27 cellular contexts compared by ENCODE assay signal in the genomic region with DNA sequence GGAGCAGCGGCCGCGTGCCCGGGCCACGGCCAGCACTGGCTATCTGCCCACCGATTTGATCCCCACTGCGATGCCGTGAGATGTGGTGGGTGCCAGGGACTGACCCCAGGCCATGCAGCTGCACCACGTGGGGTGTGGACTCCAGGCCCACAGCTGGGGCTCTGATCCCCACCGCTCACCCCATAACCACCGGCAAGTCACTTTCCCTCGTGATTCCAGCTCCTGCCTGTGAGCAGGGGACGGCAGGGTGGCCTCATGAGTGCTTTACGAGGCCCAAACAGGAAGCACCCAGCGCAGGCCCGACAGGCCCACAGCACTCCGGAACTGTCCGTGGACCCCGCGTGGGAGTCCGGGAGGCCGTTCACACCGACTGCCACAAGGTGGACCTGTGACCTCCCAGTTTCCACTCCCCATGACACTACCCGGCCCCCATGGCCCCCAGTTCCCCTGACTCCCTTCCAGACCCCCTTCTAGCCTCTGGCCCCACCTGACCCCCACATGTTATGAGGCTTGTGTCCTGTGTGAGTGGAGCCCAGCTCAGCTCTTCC. TPM values are rescaled to one million over a fixed set of nuclear protein-coding genes. Genes with fewer than 3 reads are reported as not detected.
A peak's percentile ranks its signal among the peaks of the same experiment; 100 is the strongest.
DNase-seq lines count a peak whose midpoint lies in the region; ATAC-seq and TF ChIP-seq lines count a peak whose summit lies in the region.
"Had no signal": no experiment of that assay in that cellular context is flagged by ENCODE, and none has a peak within 500 bp of the region (broad histone marks: within the 10 kb centered on the region; RNA-seq: fewer than 3 reads in every experiment).

No MANE protein-coding gene starts in this region.

- peak overlapping the region; percentile 12 for H3K27ac Mint-ChIP-seq in central memory CD8-positive, alpha-beta T cell (ENCODE audit: low read depth)
- H3K27ac Mint-ChIP-seq in neural crest cell (ENCODE audit: unreplicated experiment), result peak overlapping the region; percentile 19
- no peak overlapping the region for H3K27ac Mint-ChIP-seq in type B pancreatic cell
- no peak overlapping the region for H3K27ac Mint-ChIP-seq in endothelial cell (ENCODE audit: unreplicated experiment)
- H3K27ac Mint-ChIP-seq: CD4-positive, CD25-positive, alpha-beta regulatory T cell had no signal

- H3K27me3 Mint-ChIP-seq in central memory CD8-positive, alpha-beta T cell, result no peaks in the 10 kb centered on the region
- H3K27me3 Mint-ChIP-seq in neural crest cell (ENCODE audit: low read depth), result peaks cover 16% of the 10 kb centered on the region
- H3K27me3 Mint-ChIP-seq in type B pancreatic cell, result peaks cover 18% of the 10 kb centered on the region
- H3K27me3 Mint-ChIP-seq in endothelial cell (ENCODE audit: unreplicated experiment), result peaks cover 15% of the 10 kb centered on the region
- H3K27me3 Mint-ChIP-seq: CD4-positive, CD25-positive, alpha-beta regulatory T cell had no signal

- peak; percentile 15 for DNase-seq in left ventricle myocardium superior
- DNase-seq in Right ventricle myocardium superior, result no peak
- DNase-seq in central memory CD8-positive, alpha-beta T cell (ENCODE audit: low spot score in 2 of 2), result no peak
- no peak for DNase-seq in neural crest cell (ENCODE audit: low read depth, low spot score)
- DNase-seq in type B pancreatic cell (ENCODE audit: extremely low spot score, unreplicated experiment), result peak; percentile 65
- DNase-seq in MV-4-11 (lab: John Stamatoyannopoulos, UW), result no peak
- no peak for DNase-seq in endothelial cell (ENCODE audit: low spot score)
- no peak for DNase-seq in activated CD8-positive, alpha-beta memory T cell treated with anti-CD3 and anti-CD28 coated beads, Interleukin-2, amount 50 U/mL, for 4 hours
- DNase-seq: ACHN; CD4-positive, CD25-positive, alpha-beta regulatory T cell; DMS153; DND-41; GM23248; H9; KBM-7; NCI-H1048; NCI-H1417; NCI-H1694; NCI-H2029 treated with DMSO at 0.1 percent for 48 hours; NCI-H2227 treated with DMSO at 0.1 percent for 48 hours; NCI-H69; SIG-M5 had no signal

- intact Hi-C loops in left ventricle myocardium superior (cut with micrococcal nuclease) (no loop called here), Right ventricle myocardium superior (cut with DNase I) (no loop called here)

- H3K36me3 Mint-ChIP-seq in central memory CD8-positive, alpha-beta T cell (ENCODE audit: insufficient read depth), result peaks cover 3% of the 10 kb centered on the region
- H3K36me3 Mint-ChIP-seq in neural crest cell (ENCODE audit: low read depth) (no peaks in the 10 kb centered on the region), type B pancreatic cell (no peaks in the 10 kb centered on the region), endothelial cell (ENCODE audit: low read depth, unreplicated experiment) (no peaks in the 10 kb centered on the region)
- H3K36me3 Mint-ChIP-seq: CD4-positive, CD25-positive, alpha-beta regulatory T cell had no signal

- ATAC-seq in left ventricle myocardium superior (no peak), Right ventricle myocardium superior (ENCODE audit: poor library complexity) (no peak)
- ATAC-seq in central memory CD8-positive, alpha-beta T cell (replicated peaks; ENCODE audit: extremely low read depth, poor library complexity, severe bottlenecking), result no peak
- ATAC-seq: Panc1 had no signal

- no peak for TF ChIP-seq CTCF in neural crest cell (conservative IDR thresholded peaks at IDR 0.05)
- no peak for TF ChIP-seq CTCF in type B pancreatic cell (conservative IDR thresholded peaks at IDR 0.05)
- TF ChIP-seq CTCF in endothelial cell (IDR thresholded peaks at IDR 0.05; ENCODE audit: unreplicated experiment), result no peak

- no peaks in the 10 kb centered on the region for H3K9me3 Mint-ChIP-seq in central memory CD8-positive, alpha-beta T cell
- no peaks in the 10 kb centered on the region for H3K9me3 Mint-ChIP-seq in neural crest cell
- no peaks in the 10 kb centered on the region for H3K9me3 Mint-ChIP-seq in type B pancreatic cell
- no peaks in the 10 kb centered on the region for H3K9me3 Mint-ChIP-seq in endothelial cell (ENCODE audit: unreplicated experiment)
- H3K9me3 Mint-ChIP-seq: CD4-positive, CD25-positive, alpha-beta regulatory T cell; H9 had no signal

- peaks cover 9% of the 10 kb centered on the region for H3K4me1 Mint-ChIP-seq in central memory CD8-positive, alpha-beta T cell
- H3K4me1 Mint-ChIP-seq in neural crest cell, result peaks cover 8% of the 10 kb centered on the region
- peaks cover 8% of the 10 kb centered on the region for H3K4me1 Mint-ChIP-seq in type B pancreatic cell (ENCODE audit: unreplicated experiment)
- H3K4me1 Mint-ChIP-seq in endothelial cell (ENCODE audit: unreplicated experiment), result peaks cover 12% of the 10 kb centered on the region

- H3K4me3 Mint-ChIP-seq in central memory CD8-positive, alpha-beta T cell, result no peak overlapping the region
- H3K4me3 Mint-ChIP-seq in neural crest cell (no peak overlapping the region), type B pancreatic cell (no peak overlapping the region), endothelial cell (ENCODE audit: unreplicated experiment) (no peak overlapping the region)
- H3K4me3 Mint-ChIP-seq: H9 had no signal

RNA-seq across cellular contexts. Expression of a gene that starts 0.6 kb away (rescaled TPM):
- total RNA-seq in left ventricle myocardium superior (not detected), Right ventricle myocardium superior (0.16 TPM), neural crest cell (0.28 TPM in 1 of 2 replicates, not detected in the other), type B pancreatic cell (ENCODE audit: low replicate concordance) (not detected in 2 replicates), endothelial cell (ENCODE audit: unreplicated experiment) (0.21 TPM)
- total RNA-seq: CD4-positive, CD25-positive, alpha-beta regulatory T cell; GM23248; H9; LHCN-M2; MCF 10A; OCI-LY7 had no signal

RNA-seq across cellular contexts. Expression of a gene that starts 5.0 kb away (rescaled TPM):
- total RNA-seq in left ventricle myocardium superior (21.6 TPM), Right ventricle myocardium superior (18.8 TPM), neural crest cell (77.9 and 87.5 TPM in 2 replicates), type B pancreatic cell (ENCODE audit: low replicate concordance) (39.3 and 65.4 TPM in 2 replicates), endothelial cell (ENCODE audit: unreplicated experiment) (64.5 TPM)

RNA-seq across cellular contexts. Expression of a gene that starts 13.3 kb away (rescaled TPM):
- total RNA-seq in left ventricle myocardium superior (53.2 TPM), Right ventricle myocardium superior (45.0 TPM), neural crest cell (74.5 and 82.4 TPM in 2 replicates), type B pancreatic cell (ENCODE audit: low replicate concordance) (91.9 and 98.1 TPM in 2 replicates), endothelial cell (ENCODE audit: unreplicated experiment) (99.1 TPM)

RNA-seq across cellular contexts. Expression of a gene that starts 43.8 kb away (rescaled TPM):
- total RNA-seq in left ventricle myocardium superior (1.6 TPM), Right ventricle myocardium superior (0.81 TPM), neural crest cell (1.2 and 1.9 TPM in 2 replicates), type B pancreatic cell (ENCODE audit: low replicate concordance) (2.2 and 5.0 TPM in 2 replicates), endothelial cell (ENCODE audit: unreplicated experiment) (2.4 TPM)
- total RNA-seq: GM23248 had no signal

RNA-seq across cellular contexts. Expression of a gene that starts 45.3 kb away (rescaled TPM):
- total RNA-seq in left ventricle myocardium superior (28.8 TPM), Right ventricle myocardium superior (28.9 TPM), neural crest cell (0.98 and 1.3 TPM in 2 replicates), type B pancreatic cell (ENCODE audit: low replicate concordance) (1.0 TPM in 1 of 2 replicates, not detected in the other), endothelial cell (ENCODE audit: unreplicated experiment) (66.3 TPM)
- total RNA-seq: H9, LHCN-M2, MCF 10A, NCI-H460, OCI-LY7 had no signal

Comparison
In these comparisons a context has a peak if more than half of its experiments do, and no peak if none do; other contexts are left out.
1. DNase-seq: peak in left ventricle myocardium superior (single experiment) and type B pancreatic cell (single experiment); none in Right ventricle myocardium superior (single experiment), central memory CD8-positive, alpha-beta T cell (0 of 2), neural crest cell (single experiment), MV-4-11 (single experiment), endothelial cell (single experiment) and activated CD8-positive, alpha-beta memory T cell treated with anti-CD3 and anti-CD28 coated beads, Interleukin-2, amount 50 U/mL, for 4 hours (single experiment).
2. H3K27ac Mint-ChIP-seq: peak in central memory CD8-positive, alpha-beta T cell (single experiment) and neural crest cell (single experiment); none in type B pancreatic cell (single experiment) and endothelial cell (single experiment).